In the genomic region with DNA sequence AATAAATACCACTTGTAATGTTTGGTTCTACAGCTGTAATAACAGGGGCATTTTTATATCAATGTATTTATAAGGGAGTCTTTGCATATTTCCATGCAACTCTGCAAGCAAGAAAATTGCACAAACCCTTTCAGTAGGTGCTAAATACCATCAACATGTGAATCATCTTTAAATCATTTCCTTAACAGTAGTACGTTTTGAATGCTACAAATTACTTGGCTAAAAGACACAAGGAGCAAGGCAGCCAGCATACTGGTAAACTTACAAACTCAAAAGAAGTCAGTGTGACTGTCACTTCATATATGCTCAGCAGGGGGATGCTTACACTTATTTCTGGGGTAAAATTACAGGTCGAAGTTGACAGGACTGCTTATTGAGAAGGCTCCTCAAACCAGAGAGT, we compare ENCODE assay signal across 1 cellular context.
TF ChIP-seq lines count a peak whose summit lies in the region.

No MANE protein-coding gene starts in this region.

TF ChIP-seq in endothelial cell of umbilical vein, 7 proteins besides CTCF, POLR2A, EP300 and RAD21:
- no peak for TF ChIP-seq MAX (IDR thresholded peaks at IDR 0.05; ENCODE audit: insufficient read depth, insufficient read length)
- TF ChIP-seq JUN (IDR thresholded peaks at IDR 0.05; ENCODE audit: borderline replicate concordance, insufficient read depth, insufficient read length, low read depth) = peak; percentile 59
- peak; percentile 70 for TF ChIP-seq FOS (IDR thresholded peaks at IDR 0.05; ENCODE audit: borderline replicate concordance, insufficient read depth, low read length)
- no peak for TF ChIP-seq EZH2 (IDR thresholded peaks at IDR 0.05; ENCODE audit: borderline replicate concordance, low read depth, low read length, severe bottlenecking)
